ENCODE assay signal across 11 cellular contexts in genomic region chr18:60259052-60259681, GRCh38.
DNase-seq lines count a peak whose midpoint lies in the region; ATAC-seq, FAIRE-seq and TF ChIP-seq lines count a peak whose summit lies in the region.
"Had no signal": no experiment of that assay in that cellular context is flagged by ENCODE, and none has a peak within 500 bp of the region (broad histone marks: within the 10 kb centered on the region; RNA-seq: fewer than 3 reads in every experiment).

No MANE protein-coding gene starts in this region.

- H3K36me3 ChIP-seq in vagina, result no peaks in the 10 kb centered on the region

- ATAC-seq in GM19043 (IDR thresholded peaks at IDR 0.05; ENCODE audit: low read depth, unreplicated experiment), result peak; percentile 81
- peak; percentile 66 for ATAC-seq in HG03135 (IDR thresholded peaks at IDR 0.05; ENCODE audit: unreplicated experiment)

- TF ChIP-seq CTCF in vagina (IDR thresholded peaks at IDR 0.05) (no peak), lower leg skin (IDR thresholded peaks at IDR 0.05) (no peak)

- H3K4me1 ChIP-seq in vagina, result no peaks in the 10 kb centered on the region

- H3K27me3 ChIP-seq in vagina, result no peaks in the 10 kb centered on the region

- H3K4me3 ChIP-seq in vagina (no peak overlapping the region), lower leg skin (ENCODE audit: low read depth, poor library complexity, severe bottlenecking) (no peak overlapping the region)
- H3K4me3 ChIP-seq: dorsolateral prefrontal cortex had no signal

- intact Hi-C loops in vagina (cut with DNase I), result no loop called here
- intact Hi-C loops in lower leg skin (cut with DNase I; ENCODE audit: low total_unique reads), result no loop called here

- no peaks in the 10 kb centered on the region for H3K9me3 ChIP-seq in vagina

- TF ChIP-seq POLR2A in vagina (IDR thresholded peaks at IDR 0.05) (no peak), lower leg skin (IDR thresholded peaks at IDR 0.05) (no peak)

- peak; percentile 40 for FAIRE-seq in RCC 7860 (lab: Jason Lieb, UNC)

- DNase-seq in RCC 7860 (ENCODE audit: low spot score), result peak; percentile 16
- DNase-seq in lung microvascular endothelial cell (ENCODE audit: low read depth in 2 of 2), result peak; percentile 0 to 10
- no peak for DNase-seq in vagina (ENCODE audit: extremely low spot score in 2 of 2)
- no peak for DNase-seq in kidney glomerular epithelial cell (lab: John Stamatoyannopoulos, UW)
- DNase-seq in stimulated activated CD4-positive, alpha-beta T cell treated with anti-CD3 and anti-CD28 coated beads, Interleukin-12 subunit alpha, Interleukin-12 subunit beta, amount 100 ng/mL, for 4 hours, result no peak
- DNase-seq in lower leg skin (ENCODE audit: low spot score in 2 of 2), result no peak
- DNase-seq: DMS79 treated with DMSO at 0.1 percent for 48 hours, dorsolateral prefrontal cortex, NCI-H446 treated with DMSO at 0.1 percent for 48 hours had no signal

- H3K27ac ChIP-seq in vagina, result no peak overlapping the region
- H3K27ac ChIP-seq: dorsolateral prefrontal cortex had no signal

- WGBS in lower leg skin, 2 donors, result 83 to 90% methylated on average over 6 of the region's 6 CpGs

Comparison
In these comparisons a context has a peak if more than half of its experiments do, and no peak if none do; other contexts are left out.
1. DNase-seq: peak in RCC 7860 (single experiment) and lung microvascular endothelial cell (2 of 2); none in vagina (0 of 2), kidney glomerular epithelial cell (single experiment), stimulated activated CD4-positive, alpha-beta T cell treated with anti-CD3 and anti-CD28 coated beads, Interleukin-12 subunit alpha, Interleukin-12 subunit beta, amount 100 ng/mL, for 4 hours (single experiment) and lower leg skin (0 of 2).